In genomic region chr18:31892936-31893335, GRCh38 we compare ENCODE assay signal across 27 cellular contexts.
"Had no signal": no experiment of that assay in that cellular context is flagged by ENCODE, and none has a peak within 500 bp of the region (broad histone marks: within the 10 kb centered on the region; RNA-seq: fewer than 3 reads in every experiment).

No MANE protein-coding gene starts in this region.

- H3K4me3 Mint-ChIP-seq: dendritic cell treated with granulocyte-macrophage colony-stimulating factor and Interleukin-4, amounts not matched to agents 40 ng/mL and 50 ng/mL, for 4 days; effector memory CD8-positive, alpha-beta T cell; endodermal cell; immature natural killer cell; memory B cell; naive B cell; naive thymus-derived CD8-positive, alpha-beta T cell had no signal

- DNase-seq: colonic mucosa; cortex of kidney; effector CD8-positive, alpha-beta T cell; effector memory CD8-positive, alpha-beta T cell; endodermal cell; erythroblast; esophagus squamous epithelium; foreskin fibroblast; heart left ventricle; hypothalamus; immature natural killer cell; islet precursor cell; kidney; kidney glomerular epithelial cell; left colon; left ventricle myocardium inferior; mammary epithelial cell; mesendoderm; midbrain; mucosa of descending colon; naive B cell; naive thymus-derived CD8-positive, alpha-beta T cell had no signal

- ATAC-seq: effector memory CD8-positive, alpha-beta T cell; esophagus mucosa; gastroesophageal sphincter; heart left ventricle; left colon; left lobe of liver; mucosa of descending colon; naive thymus-derived CD8-positive, alpha-beta T cell had no signal

- H3K9me3 Mint-ChIP-seq: dendritic cell treated with granulocyte-macrophage colony-stimulating factor and Interleukin-4, amounts not matched to agents 40 ng/mL and 50 ng/mL, for 4 days; effector memory CD8-positive, alpha-beta T cell; immature natural killer cell; memory B cell; naive thymus-derived CD8-positive, alpha-beta T cell had no signal

- H3K4me1 Mint-ChIP-seq: memory B cell, naive B cell had no signal

- H3K27ac Mint-ChIP-seq: dendritic cell treated with granulocyte-macrophage colony-stimulating factor and Interleukin-4, amounts not matched to agents 40 ng/mL and 50 ng/mL, for 4 days; endodermal cell; memory B cell had no signal

- H3K27me3 Mint-ChIP-seq: dendritic cell treated with granulocyte-macrophage colony-stimulating factor and Interleukin-4, amounts not matched to agents 40 ng/mL and 50 ng/mL, for 4 days; effector memory CD8-positive, alpha-beta T cell; memory B cell; naive B cell; naive thymus-derived CD8-positive, alpha-beta T cell had no signal
